27 cellular contexts compared by ENCODE assay signal in genomic region chr12:111204684-111205305, GRCh38.
"Had no signal": no experiment of that assay in that cellular context is flagged by ENCODE, and none has a peak within 500 bp of the region (broad histone marks: within the 10 kb centered on the region; RNA-seq: fewer than 3 reads in every experiment).

No MANE protein-coding gene starts in this region.

- H3K27me3 ChIP-seq: neural progenitor cell had no signal

- H3K9me3 Mint-ChIP-seq: naive thymus-derived CD8-positive, alpha-beta T cell; nephron; neural progenitor cell; stimulated activated naive CD8-positive, alpha-beta T cell treated with anti-CD3 and anti-CD28 coated beads, Interleukin-15, Interleukin-2, amounts not matched to agents 100 ng/mL and 50 ng/mL, for 24 hours had no signal

- H3K4me3 ChIP-seq: hepatocyte, lower lobe of right lung, neural progenitor cell, psoas muscle, skin epidermis, suprapubic skin, thoracic aorta, tibial artery, upper lobe of right lung had no signal

- H3K36me3 Mint-ChIP-seq: naive thymus-derived CD8-positive, alpha-beta T cell; neural progenitor cell had no signal

- H3K9ac ChIP-seq: neural progenitor cell, parathyroid adenoma had no signal

- H3K4me1 ChIP-seq: lower lobe of right lung, neural progenitor cell, parathyroid adenoma, psoas muscle, suprapubic skin, tibial artery, upper lobe of right lung had no signal

- H3K36me3 ChIP-seq: lower lobe of right lung, neural progenitor cell, neutrophil, suprapubic skin, thoracic aorta, tibial artery, upper lobe of right lung had no signal

- DNase-seq: head of caudate nucleus; kidney glomerular epithelial cell; left colon; lower lobe of right lung; mammary epithelial cell; mesenchymal stem cell; occipital lobe; psoas muscle; stimulated activated CD4-positive, alpha-beta T cell treated with anti-CD3 and anti-CD28 coated beads, Interleukin-12 subunit alpha, Interleukin-12 subunit beta, amount 100 ng/mL, for 4 hours; stimulated activated CD4-positive, alpha-beta T cell treated with anti-CD3 and anti-CD28 coated beads, Interleukin-15, amount 100 ng/mL, for 24 hours; stimulated activated CD4-positive, alpha-beta T cell treated with anti-CD3 and anti-CD28 coated beads, Interleukin-2, amount 100 ng/mL, for 24 hours; stimulated activated CD4-positive, alpha-beta T cell treated with anti-CD3 and anti-CD28 coated beads, Interleukin-4, amount 100 ng/mL, for 1 hour; stimulated activated naive CD4-positive, alpha-beta T cell; tibial artery; trophoblast cell; upper lobe of right lung had no signal

- H3K27ac Mint-ChIP-seq: naive thymus-derived CD8-positive, alpha-beta T cell; nephron; neural progenitor cell; stimulated activated naive CD8-positive, alpha-beta T cell treated with anti-CD3 and anti-CD28 coated beads, Interleukin-15, Interleukin-2, amounts not matched to agents 100 ng/mL and 50 ng/mL, for 24 hours had no signal

- H3K9me3 ChIP-seq: lower lobe of right lung, neutrophil, psoas muscle, suprapubic skin, thoracic aorta, tibial artery, upper lobe of right lung had no signal

- ATAC-seq: left colon; lower lobe of right lung; naive thymus-derived CD8-positive, alpha-beta T cell; psoas muscle; sciatic nerve had no signal

- H3K4me3 Mint-ChIP-seq: naive thymus-derived CD8-positive, alpha-beta T cell; nephron; neural progenitor cell; stimulated activated naive CD8-positive, alpha-beta T cell treated with anti-CD3 and anti-CD28 coated beads, Interleukin-15, Interleukin-2, amounts not matched to agents 100 ng/mL and 50 ng/mL, for 24 hours had no signal

- H3K27ac ChIP-seq: hepatocyte, lower lobe of right lung, neural progenitor cell, neutrophil, parathyroid adenoma, psoas muscle, skin epidermis, suprapubic skin, thoracic aorta, tibial artery, upper lobe of right lung had no signal
